17 cellular contexts compared by ENCODE assay signal in the genomic region with DNA sequence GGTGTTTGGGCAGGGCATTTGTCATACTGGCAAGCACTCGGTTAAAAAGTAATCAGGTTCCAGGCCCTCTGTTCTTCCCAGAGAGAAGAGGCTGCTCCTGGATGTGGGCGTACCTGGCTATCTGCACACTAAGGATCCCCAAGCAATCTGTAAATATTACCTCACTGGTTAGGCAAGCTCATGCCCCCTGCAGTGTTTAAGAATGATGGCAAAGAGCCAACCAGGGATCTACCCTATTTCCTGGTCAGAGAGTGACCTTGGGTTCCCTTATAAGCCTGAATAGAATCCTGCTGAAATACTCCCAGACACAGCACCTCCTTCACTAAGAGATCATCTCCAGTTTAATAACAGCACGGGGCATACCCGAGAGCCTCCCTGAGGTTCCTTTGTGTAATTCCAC.
DNase-seq lines count a peak whose midpoint lies in the region; ATAC-seq, FAIRE-seq and TF ChIP-seq lines count a peak whose summit lies in the region.
"Had no signal": no experiment of that assay in that cellular context is flagged by ENCODE, and none has a peak within 500 bp of the region (broad histone marks: within the 10 kb centered on the region; RNA-seq: fewer than 3 reads in every experiment).

No MANE protein-coding gene starts in this region.

- FAIRE-seq in HepG2 (lab: Jason Lieb, UNC) = peak; percentile 92
- FAIRE-seq: H54 had no signal

- intact Hi-C loops in HepG2 (cut with micrococcal nuclease; ENCODE audit: unreplicated experiment) (loop anchor here (1.0 to 2.0 kb wide), 2 partner anchors 62 to 108 kb away; no protein-coding TSS in a partner anchor), spleen (cut with DNase I; ENCODE audit: low total_unique reads) (no loop called here)

- H2AFZ ChIP-seq in HepG2 (ENCODE audit: low read length) = no peak overlapping the region

- peak overlapping the region; percentile 67 for H3K4me2 ChIP-seq in HepG2 (ENCODE audit: low read depth, low read length)

- peak overlapping the region; percentile 72 for H3K27ac ChIP-seq in C4-2B
- no peak overlapping the region; the same call in 1 of the 2 replicates for H3K27ac ChIP-seq in WERI-Rb-1
- H3K27ac ChIP-seq in HepG2 (ENCODE audit: extremely low read length, insufficient read depth, low read length) = peak overlapping the region; percentile 58
- no peak overlapping the region for H3K27ac ChIP-seq in spleen
- H3K27ac ChIP-seq: brain microvascular endothelial cell had no signal

- TF ChIP-seq CTCF in C4-2B (conservative IDR thresholded peaks at IDR 0.05) = no peak
- no peak for TF ChIP-seq CTCF in WERI-Rb-1 (IDR thresholded peaks at IDR 0.05; ENCODE audit: low read depth, low read length)
- no peak for TF ChIP-seq CTCF in HepG2 (CRISPR knock-in tag; IDR thresholded peaks at IDR 0.05)
- TF ChIP-seq CTCF in spleen (IDR thresholded peaks at IDR 0.05 in 8 of 11, conservative IDR thresholded peaks at IDR 0.05 in 3 of 11) = no peak

- H3K27me3 ChIP-seq in WERI-Rb-1 (ENCODE audit: insufficient read depth, low read depth, severe bottlenecking) = no peaks in the 10 kb centered on the region
- H3K27me3 ChIP-seq in HepG2 (ENCODE audit: control insufficient read depth in 1 of 2, insufficient read depth in 2 of 2, low read length in 2 of 2) = no peaks in the 10 kb centered on the region
- H3K27me3 ChIP-seq in spleen (replicated peaks in 1 of 7) = no peaks in the 10 kb centered on the region
- H3K27me3 ChIP-seq: brain microvascular endothelial cell had no signal

- H3K79me2 ChIP-seq in HepG2 (ENCODE audit: insufficient read depth, low read length) = no peaks in the 10 kb centered on the region

- H3K9ac ChIP-seq in HepG2 (ENCODE audit: insufficient read depth, low read depth, low read length) = peak overlapping the region; percentile 28; the same call in 1 of the 2 replicates

- POLR2A ChIA-PET in HepG2 (lab: Yijun Ruan, JAX) = no interaction called here

- WGBS in HepG2 (ENCODE audit: low lambda C conversion rate) = 3% methylated on average over 4 of the region's 4 CpGs
- 79 to 89% (median 84%) methylated on average over 4 of the region's 4 CpGs for WGBS in spleen, 5 donors

- peak; percentile 11 for DNase-seq in HuH-7.5 (ENCODE audit: low spot score)
- DNase-seq in WERI-Rb-1 = peak; percentile 73
- peak; percentile 93 for DNase-seq in HepG2 (ENCODE audit: low spot score)
- no peak for DNase-seq in KG1 (lab: John Stamatoyannopoulos, UW)
- DNase-seq in activated CD8-positive, alpha-beta memory T cell treated with anti-CD3 and anti-CD28 coated beads, Interleukin-2, amount 50 U/mL, for 48 hours = no peak
- no peak for DNase-seq in spleen
- DNase-seq: activated CD8-positive, alpha-beta memory T cell treated with anti-CD3 and anti-CD28 coated beads for 24 hours; activated naive CD4-positive, alpha-beta T cell treated with anti-CD3 and anti-CD28 coated beads for 36 hours; brain microvascular endothelial cell; DMS79; effector CD8-positive, alpha-beta T cell; mesenchymal stem cell; NCI-H446; RPMI8226 had no signal

- H3K4me3 ChIP-seq in WERI-Rb-1 (ENCODE audit: low read depth, low read length) (no peak overlapping the region), HepG2 (replicated peaks in 1 of 3; ENCODE audit: insufficient read depth in 1 of 3, low read depth in 2 of 3, low read length in 3 of 3) (peak overlapping the region; percentile 9 to 34 (median 13); a peak in 3 of 6 replicates), spleen (no peak overlapping the region)

- TF ChIP-seq RAD21 in HepG2 (CRISPR knock-in tag; IDR thresholded peaks at IDR 0.05) = no peak

- CTCF ChIA-PET in HepG2 (lab: Yijun Ruan, JAX; ENCODE audit: low intra/inter-chr PET ratio, low total read pairs) = no interaction called here

- ATAC-seq in HepG2 (peak; percentile 91), GM19328 (IDR thresholded peaks at IDR 0.05; ENCODE audit: unreplicated experiment) (no peak)

- in situ Hi-C loops in HepG2 (cut with HindIII; ENCODE audit: extremely low pct_ligation_motif_present, low pct_unique_long_range_greater_than_20kb) = no loop called here

- H3K4me1 ChIP-seq in HepG2 (ENCODE audit: insufficient read depth, low read length) (peaks cover 39% of the 10 kb centered on the region), spleen (peaks cover 0 to 8% (median 3%) of the 10 kb centered on the region in 6 donors)

- H4K20me1 ChIP-seq in HepG2 (ENCODE audit: insufficient read depth, low read length) = no peaks in the 10 kb centered on the region

- peak in 1 of 2 experiments; percentile 69; a peak in 2 of 4 replicates for TF ChIP-seq EP300 in HepG2 (IDR thresholded peaks at IDR 0.05; ENCODE audit: low read depth in 2 of 2, low read length in 2 of 2)
- peak; percentile 53; the same call in 1 of the 2 replicates for TF ChIP-seq EP300 in HepG2 (CRISPR knock-in tag; IDR thresholded peaks at IDR 0.05; ENCODE audit: borderline replicate concordance)

- H3K9me3 ChIP-seq in WERI-Rb-1 (ENCODE audit: severe bottlenecking) (peaks cover 4% of the 10 kb centered on the region), HepG2 (ENCODE audit: low read length) (peaks cover 8% of the 10 kb centered on the region), spleen (peaks cover 0 to 6% (median 2%) of the 10 kb centered on the region in 8 donors)

- TF ChIP-seq POLR2A in HepG2 (IDR thresholded peaks at IDR 0.05; ENCODE audit: insufficient read depth in 1 of 2, low read depth in 2 of 2, low read length in 2 of 2) = no peak
- no peak for TF ChIP-seq POLR2A in spleen (IDR thresholded peaks at IDR 0.05)

- H3K36me3 ChIP-seq in WERI-Rb-1 (no peaks in the 10 kb centered on the region), HepG2 (replicated peaks in 1 of 2; ENCODE audit: control insufficient read depth in 1 of 2, insufficient read depth in 2 of 2, low read length in 2 of 2) (no peaks in the 10 kb centered on the region), spleen (no peaks in the 10 kb centered on the region)
- H3K36me3 ChIP-seq: brain microvascular endothelial cell had no signal

- no TSS peak for BruUV-seq in HepG2 (replicated peaks; lab: Mats Ljungman, UMichigan)

TF ChIP-seq in HepG2, 621 proteins besides CTCF, POLR2A, EP300 and RAD21 (continues in another document):
- TF ChIP-seq NFIB (CRISPR knock-in tag; IDR thresholded peaks at IDR 0.05; ENCODE audit: borderline replicate concordance) = no peak
- no peak for TF ChIP-seq NFATC3 (CRISPR knock-in tag; IDR thresholded peaks at IDR 0.05)
- no peak for TF ChIP-seq ZSCAN9 (CRISPR knock-in tag; IDR thresholded peaks at IDR 0.05; ENCODE audit: borderline replicate concordance)
- TF ChIP-seq SOX5 (CRISPR knock-in tag; IDR thresholded peaks at IDR 0.05; ENCODE audit: borderline replicate concordance) = peak; percentile 25; the same call in 1 of the 2 replicates
- no peak for TF ChIP-seq EZH2 (conservative IDR thresholded peaks at IDR 0.05; ENCODE audit: low read depth, low read length)
- peak; percentile 46; the same call in 1 of the 2 replicates for TF ChIP-seq HNF1B (CRISPR knock-in tag; IDR thresholded peaks at IDR 0.05)
- TF ChIP-seq CCAR2 (optimal IDR thresholded peaks at IDR 0.05; ENCODE audit: low read depth, low read length) = no peak
- no peak for TF ChIP-seq SYNCRIP (IDR thresholded peaks at IDR 0.05; ENCODE audit: insufficient read depth, low read depth, low read length)
- TF ChIP-seq, protein P1, sequence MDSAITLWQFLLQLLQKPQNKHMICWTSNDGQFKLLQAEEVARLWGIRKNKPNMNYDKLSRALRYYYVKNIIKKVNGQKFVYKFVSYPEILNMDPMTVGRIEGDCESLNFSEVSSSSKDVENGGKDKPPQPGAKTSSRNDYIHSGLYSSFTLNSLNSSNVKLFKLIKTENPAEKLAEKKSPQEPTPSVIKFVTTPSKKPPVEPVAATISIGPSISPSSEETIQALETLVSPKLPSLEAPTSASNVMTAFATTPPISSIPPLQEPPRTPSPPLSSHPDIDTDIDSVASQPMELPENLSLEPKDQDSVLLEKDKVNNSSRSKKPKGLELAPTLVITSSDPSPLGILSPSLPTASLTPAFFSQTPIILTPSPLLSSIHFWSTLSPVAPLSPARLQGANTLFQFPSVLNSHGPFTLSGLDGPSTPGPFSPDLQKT (CRISPR knock-in tag; IDR thresholded peaks at IDR 0.05; ENCODE audit: borderline replicate concordance) = no peak
- no peak for TF ChIP-seq NRL (CRISPR knock-in tag; IDR thresholded peaks at IDR 0.05; ENCODE audit: borderline replicate concordance)
- no peak for TF ChIP-seq ZNF143 (CRISPR knock-in tag; IDR thresholded peaks at IDR 0.05)
- TF ChIP-seq, protein P2, sequence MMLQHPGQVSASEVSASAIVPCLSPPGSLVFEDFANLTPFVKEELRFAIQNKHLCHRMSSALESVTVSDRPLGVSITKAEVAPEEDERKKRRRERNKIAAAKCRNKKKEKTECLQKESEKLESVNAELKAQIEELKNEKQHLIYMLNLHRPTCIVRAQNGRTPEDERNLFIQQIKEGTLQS (CRISPR knock-in tag; IDR thresholded peaks at IDR 0.05) = no peak
- TF ChIP-seq GATAD2A (CRISPR knock-in tag; IDR thresholded peaks at IDR 0.05) = peak; percentile 67; the same call in 1 of the 2 replicates

Comparison
In these comparisons a context has a peak if more than half of its experiments do, and no peak if none do; other contexts are left out.
1. H3K27ac ChIP-seq: peak in C4-2B (single experiment) and HepG2 (single experiment); none in WERI-Rb-1 (single experiment) and spleen (0 of 8).
2. DNase-seq: peak in HuH-7.5 (single experiment), WERI-Rb-1 (single experiment) and HepG2 (single experiment); none in KG1 (single experiment), activated CD8-positive, alpha-beta memory T cell treated with anti-CD3 and anti-CD28 coated beads, Interleukin-2, amount 50 U/mL, for 48 hours (single experiment) and spleen (single experiment).
3. H3K4me3 ChIP-seq: peak in HepG2 (3 of 3); none in WERI-Rb-1 (single experiment) and spleen (0 of 8).